Comparison of ENCODE assay signal across 10 cellular contexts in the genomic region with DNA sequence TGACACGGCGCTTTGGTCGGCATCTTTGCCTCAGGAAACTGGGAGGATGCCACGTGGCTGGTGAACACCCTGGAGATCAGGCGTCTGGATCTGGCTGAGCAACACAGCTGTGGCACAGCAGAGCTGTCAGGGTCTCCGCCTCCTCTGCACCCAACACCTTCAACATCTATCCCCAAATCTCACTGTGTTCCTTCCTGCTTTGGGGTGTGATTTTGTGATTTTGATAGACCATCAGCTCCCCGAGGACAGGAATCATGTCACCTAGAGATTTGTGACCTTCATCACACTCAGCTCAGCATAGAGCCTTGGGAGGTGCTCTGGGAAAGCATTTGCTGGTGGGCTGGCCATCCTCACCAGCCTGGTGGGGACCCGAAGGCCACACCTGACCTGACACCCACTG.
"Had no signal": no experiment of that assay in that cellular context is flagged by ENCODE, and none has a peak within 500 bp of the region (broad histone marks: within the 10 kb centered on the region; RNA-seq: fewer than 3 reads in every experiment).

No MANE protein-coding gene starts in this region.

- DNase-seq: GM23248, GOT3, H7, HFFc6, IMR-90, KG1 had no signal

- H2AFZ ChIP-seq: GM23248 had no signal

- FAIRE-seq: K562 had no signal

- H3K36me3 ChIP-seq: HAP-1 had no signal

- H3K4me1 ChIP-seq: HAP-1 had no signal

- H3K9me3 ChIP-seq: HAP-1 had no signal

- ATAC-seq: HCT116, K562 had no signal

- H3K27ac ChIP-seq: GM23248, HL-60 had no signal

- H3K4me3 ChIP-seq: GM23248, HAP-1, K562 had no signal

- H3K9ac ChIP-seq: GM23248 had no signal
